ENCODE assay signal across 25 cellular contexts in genomic region chr2:2192385-2192957, GRCh38.
"Had no signal": no experiment of that assay in that cellular context is flagged by ENCODE, and none has a peak within 500 bp of the region (broad histone marks: within the 10 kb centered on the region; RNA-seq: fewer than 3 reads in every experiment).

No MANE protein-coding gene starts in this region.

- H3K9me3 Mint-ChIP-seq: stimulated activated naive CD8-positive, alpha-beta T cell treated with anti-CD3 and anti-CD28 coated beads, Interleukin-15, amount 100 ng/mL, for 72 hours had no signal

- H3K9me3 ChIP-seq: neutrophil, pancreas, right lobe of liver had no signal

- H3K4me1 Mint-ChIP-seq: activated naive CD4-positive, alpha-beta T cell treated with anti-CD3 and anti-CD28 coated beads, Interleukin-2, amount 50 U/mL, for 24 hours; natural killer cell; stimulated activated effector memory CD8-positive, alpha-beta T cell treated with anti-CD3 and anti-CD28 coated beads, Interleukin-12 subunit alpha, Interleukin-12 subunit beta, amount 100 ng/mL, for 72 hours; stimulated activated naive CD8-positive, alpha-beta T cell treated with anti-CD3 and anti-CD28 coated beads, Interleukin-15, amount 100 ng/mL, for 72 hours had no signal

- H3K27ac ChIP-seq: brain microvascular endothelial cell, hepatocyte, neutrophil, pancreas, right lobe of liver, tibial nerve had no signal

- ATAC-seq: esophagus mucosa; left ventricle myocardium superior; natural killer cell; pancreas; right lobe of liver; stimulated activated effector memory CD8-positive, alpha-beta T cell treated with anti-CD3 and anti-CD28 coated beads, Interleukin-12 subunit alpha, Interleukin-12 subunit beta, amount 100 ng/mL, for 72 hours; stimulated activated naive CD8-positive, alpha-beta T cell treated with anti-CD3 and anti-CD28 coated beads, Interleukin-15, amount 100 ng/mL, for 72 hours had no signal

- DNase-seq: activated CD4-positive, alpha-beta T cell treated with anti-CD3 and anti-CD28 coated beads for 1 hour; activated gamma-delta T cell treated with Interleukin-2 at 50 U/mL for 16 hours; activated T-cell treated with anti-CD3 and anti-CD28 coated beads, Interleukin-2, amount 50 U/mL, for 1 hour; aorta; brain microvascular endothelial cell; caudate nucleus; dermis blood vessel endothelial cell; effector memory CD4-positive, alpha-beta T cell; glutamatergic neuron; left ventricle myocardium superior; mammary epithelial cell; midbrain; natural killer cell; pancreas; right lobe of liver; small intestine; stimulated activated CD4-positive, alpha-beta T cell treated with anti-CD3 and anti-CD28 coated beads, Interleukin-2, amount 100 ng/mL, for 24 hours; stimulated activated naive CD8-positive, alpha-beta T cell treated with anti-CD3 and anti-CD28 coated beads, Interleukin-15, amount 100 ng/mL, for 72 hours; T-helper 9 cell had no signal

- H3K27me3 ChIP-seq: brain microvascular endothelial cell, hepatocyte, neutrophil, pancreas, right lobe of liver, tibial nerve had no signal

- H3K4me3 Mint-ChIP-seq: activated naive CD4-positive, alpha-beta T cell treated with anti-CD3 and anti-CD28 coated beads, Interleukin-2, amount 50 U/mL, for 24 hours; natural killer cell; stimulated activated effector memory CD8-positive, alpha-beta T cell treated with anti-CD3 and anti-CD28 coated beads, Interleukin-12 subunit alpha, Interleukin-12 subunit beta, amount 100 ng/mL, for 72 hours; stimulated activated naive CD8-positive, alpha-beta T cell treated with anti-CD3 and anti-CD28 coated beads, Interleukin-15, amount 100 ng/mL, for 72 hours had no signal

- H3K27me3 Mint-ChIP-seq: stimulated activated naive CD8-positive, alpha-beta T cell treated with anti-CD3 and anti-CD28 coated beads, Interleukin-15, amount 100 ng/mL, for 72 hours had no signal

- H3K36me3 Mint-ChIP-seq: activated naive CD4-positive, alpha-beta T cell treated with anti-CD3 and anti-CD28 coated beads, Interleukin-2, amount 50 U/mL, for 24 hours; stimulated activated effector memory CD8-positive, alpha-beta T cell treated with anti-CD3 and anti-CD28 coated beads, Interleukin-12 subunit alpha, Interleukin-12 subunit beta, amount 100 ng/mL, for 72 hours had no signal

- H3K4me1 ChIP-seq: pancreas, right lobe of liver, tibial nerve had no signal

- H3K27ac Mint-ChIP-seq: activated naive CD4-positive, alpha-beta T cell treated with anti-CD3 and anti-CD28 coated beads, Interleukin-2, amount 50 U/mL, for 24 hours; natural killer cell; stimulated activated effector memory CD8-positive, alpha-beta T cell treated with anti-CD3 and anti-CD28 coated beads, Interleukin-12 subunit alpha, Interleukin-12 subunit beta, amount 100 ng/mL, for 72 hours; stimulated activated naive CD8-positive, alpha-beta T cell treated with anti-CD3 and anti-CD28 coated beads, Interleukin-15, amount 100 ng/mL, for 72 hours had no signal

- H3K36me3 ChIP-seq: brain microvascular endothelial cell, neutrophil, pancreas, right lobe of liver, tibial nerve had no signal

- H3K4me3 ChIP-seq: hepatocyte, pancreas, right lobe of liver, tibial nerve had no signal
